16 cellular contexts compared by ENCODE assay signal in genomic region chr1:48105167-48105566, GRCh38.
DNase-seq lines count a peak whose midpoint lies in the region; ATAC-seq and TF ChIP-seq lines count a peak whose summit lies in the region.
"Had no signal": no experiment of that assay in that cellular context is flagged by ENCODE, and none has a peak within 500 bp of the region (broad histone marks: within the 10 kb centered on the region; RNA-seq: fewer than 3 reads in every experiment).

No MANE protein-coding gene starts in this region.

- no peak overlapping the region for H3K4me3 Mint-ChIP-seq in CD8-positive, alpha-beta T cell
- H3K4me3 Mint-ChIP-seq: CD4-positive, alpha-beta T cell; T-cell had no signal

- H3K9me3 ChIP-seq in SJCRH30 (replicated peaks) = no peaks in the 10 kb centered on the region
- H3K9me3 ChIP-seq in CD8-positive, alpha-beta T cell (ENCODE audit: low read length) = no peaks in the 10 kb centered on the region
- H3K9me3 ChIP-seq: mucosa of descending colon, suprapubic skin had no signal

- H3K4me3 ChIP-seq in GM06990 (replicated peaks; ENCODE audit: low read depth, low read length) (no peak overlapping the region), SJCRH30 (no peak overlapping the region)
- no peak overlapping the region for H3K4me3 ChIP-seq in CD8-positive, alpha-beta T cell (ENCODE audit: low read depth, low read length)
- H3K4me3 ChIP-seq: mucosa of descending colon, suprapubic skin had no signal

- H3K36me3 Mint-ChIP-seq in CD8-positive, alpha-beta T cell = no peaks in the 10 kb centered on the region
- H3K36me3 Mint-ChIP-seq: T-cell had no signal

- no peaks in the 10 kb centered on the region for H3K27me3 ChIP-seq in GM06990 (replicated peaks; ENCODE audit: control insufficient read depth, insufficient read depth, low read length)
- H3K27me3 ChIP-seq in SJCRH30 = no peaks in the 10 kb centered on the region
- H3K27me3 ChIP-seq in CD8-positive, alpha-beta T cell (ENCODE audit: insufficient read depth, low read length) = no peaks in the 10 kb centered on the region

- no peak overlapping the region for H3K27ac ChIP-seq in SJCRH30
- no peak overlapping the region for H3K27ac ChIP-seq in CD8-positive, alpha-beta T cell (ENCODE audit: low read depth, low read length)
- H3K27ac ChIP-seq: suprapubic skin had no signal

- peaks cover 16% of the 10 kb centered on the region for H3K27me3 Mint-ChIP-seq in CD8-positive, alpha-beta T cell (ENCODE audit: low read depth)

- no peak overlapping the region for H3K27ac Mint-ChIP-seq in CD8-positive, alpha-beta T cell
- H3K27ac Mint-ChIP-seq: CD4-positive, alpha-beta T cell; T-cell had no signal

- H3K36me3 ChIP-seq in GM06990 (ENCODE audit: control insufficient read depth, insufficient read depth, low read length) (no peaks in the 10 kb centered on the region), SJCRH30 (no peaks in the 10 kb centered on the region)
- no peaks in the 10 kb centered on the region for H3K36me3 ChIP-seq in CD8-positive, alpha-beta T cell (ENCODE audit: insufficient read depth, low read length)
- H3K36me3 ChIP-seq: suprapubic skin had no signal

- H3K9me3 Mint-ChIP-seq in CD8-positive, alpha-beta T cell = no peaks in the 10 kb centered on the region
- H3K9me3 Mint-ChIP-seq: CD4-positive, alpha-beta T cell; T-cell had no signal

- no peaks in the 10 kb centered on the region for H3K4me1 Mint-ChIP-seq in CD8-positive, alpha-beta T cell (ENCODE audit: low read depth)
- H3K4me1 Mint-ChIP-seq: T-cell had no signal

- ATAC-seq in HG02870 (IDR thresholded peaks at IDR 0.05; ENCODE audit: unreplicated experiment) (no peak), GM21447 (IDR thresholded peaks at IDR 0.05; ENCODE audit: unreplicated experiment) (no peak)
- no peak for ATAC-seq in CD8-positive, alpha-beta T cell
- ATAC-seq: mucosa of descending colon, T-cell had no signal

- DNase-seq in GM06990 (ENCODE audit: extremely low read depth, insufficient read length) (no peak), SJCRH30 (peak; percentile 17 to 36), glomerular visceral epithelial cell (ENCODE audit: extremely low spot score) (peak; percentile 36), pons (ENCODE audit: low spot score) (peak; percentile 12)
- DNase-seq in stimulated activated naive CD4-positive, alpha-beta T cell (lab: John Stamatoyannopoulos, UW) = no peak
- DNase-seq in CD8-positive, alpha-beta T cell = no peak
- DNase-seq: activated CD4-positive, alpha-beta T cell treated with anti-CD3 and anti-CD28 coated beads, Interleukin-2, amount 50 U/mL, for 1 hour; activated effector memory CD4-positive, alpha-beta T cell treated with anti-CD3 and anti-CD28 coated beads, Interleukin-2, amount 50 U/mL, for 16 hours; CD4-positive, alpha-beta T cell; mucosa of descending colon; NCI-H2171 treated with DMSO at 0.1 percent for 48 hours; OCI-M1; T-cell had no signal

- POLR2A ChIA-PET in CD8-positive, alpha-beta T cell (lab: Charles Lee) = no interaction called here

- peak; percentile 7 for TF ChIP-seq CTCF in GM06990 (IDR thresholded peaks at IDR 0.05; ENCODE audit: insufficient read depth, low read length, poor library complexity, severe bottlenecking)
- no peak for TF ChIP-seq CTCF in CD8-positive, alpha-beta T cell (IDR thresholded peaks at IDR 0.05)

- no peaks in the 10 kb centered on the region for H3K4me1 ChIP-seq in SJCRH30
- H3K4me1 ChIP-seq in CD8-positive, alpha-beta T cell (ENCODE audit: insufficient read depth, low read length) = no peaks in the 10 kb centered on the region
- H3K4me1 ChIP-seq: suprapubic skin had no signal

- CTCF ChIA-PET in CD8-positive, alpha-beta T cell (lab: Charles Lee) = interaction anchor here (0.6 kb wide), 1 partner anchor 48 kb away, joined by 3 read pairs; no protein-coding TSS in a partner anchor

- intact Hi-C loops in CD8-positive, alpha-beta T cell (cut with DNase I, micrococcal nuclease) = loop anchor here in 1 of 2 experiments (5.0 kb wide), 1 partner anchor 132 kb away; no protein-coding TSS in a partner anchor

Comparison
In these comparisons a context has a peak if more than half of its experiments do, and no peak if none do; other contexts are left out.
1. DNase-seq: peak in SJCRH30 (2 of 2), glomerular visceral epithelial cell (single experiment) and pons (single experiment); none in GM06990 (single experiment), stimulated activated naive CD4-positive, alpha-beta T cell (0 of 6) and CD8-positive, alpha-beta T cell (0 of 7).